In genomic region chr1:114530224-114530623, GRCh38 we compare ENCODE assay signal across 31 cellular contexts.
"Had no signal": no experiment of that assay in that cellular context is flagged by ENCODE, and none has a peak within 500 bp of the region (broad histone marks: within the 10 kb centered on the region; RNA-seq: fewer than 3 reads in every experiment).

No MANE protein-coding gene starts in this region.

- H3K36me3 Mint-ChIP-seq: activated naive CD8-positive, alpha-beta T cell treated with anti-CD3 and anti-CD28 coated beads for 36 hours had no signal

- H3K36me3 ChIP-seq: adrenal gland, esophagus squamous epithelium had no signal

- H3K4me1 ChIP-seq: adrenal gland, body of pancreas, esophagus squamous epithelium had no signal

- H3K4me3 Mint-ChIP-seq: activated CD4-positive, alpha-beta memory T cell treated with anti-CD3 and anti-CD28 coated beads, Interleukin-2, amount 10 ng/mL, durations not matched to agents 7 days and 5 days; activated CD4-positive, alpha-beta T cell treated with anti-CD3 and anti-CD28 coated beads for 36 hours; activated CD4-positive, alpha-beta T cell treated with anti-CD3 and anti-CD28 coated beads, Interleukin-2, amount 10 ng/mL, durations not matched to agents 24 days and 14 days; activated naive CD8-positive, alpha-beta T cell treated with anti-CD3 and anti-CD28 coated beads for 36 hours; activated naive CD8-positive, alpha-beta T cell treated with anti-CD3 and anti-CD28 coated beads, Interleukin-2, amount 50 U/mL, for 24 hours; activated T-cell treated with anti-CD3 and anti-CD28 coated beads, Interleukin-2, amount 50 U/mL, for 24 hours; activated T-cell treated with anti-CD3 and anti-CD28 coated beads, Interleukin-2, amount 50 U/mL, for 72 hours; effector memory CD8-positive, alpha-beta T cell had no signal

- H3K9me3 Mint-ChIP-seq: activated CD4-positive, alpha-beta memory T cell treated with anti-CD3 and anti-CD28 coated beads, Interleukin-2, amount 10 ng/mL, durations not matched to agents 7 days and 5 days; activated CD4-positive, alpha-beta T cell treated with anti-CD3 and anti-CD28 coated beads, Interleukin-2, amount 10 ng/mL, durations not matched to agents 24 days and 14 days; activated naive CD8-positive, alpha-beta T cell treated with anti-CD3 and anti-CD28 coated beads for 36 hours; activated naive CD8-positive, alpha-beta T cell treated with anti-CD3 and anti-CD28 coated beads, Interleukin-2, amount 50 U/mL, for 24 hours; activated T-cell treated with anti-CD3 and anti-CD28 coated beads, Interleukin-2, amount 50 U/mL, for 24 hours; activated T-cell treated with anti-CD3 and anti-CD28 coated beads, Interleukin-2, amount 50 U/mL, for 72 hours; effector memory CD8-positive, alpha-beta T cell had no signal

- H3K9me3 ChIP-seq: adrenal gland, body of pancreas, esophagus squamous epithelium had no signal

- H3K4me1 Mint-ChIP-seq: activated CD4-positive, alpha-beta memory T cell treated with anti-CD3 and anti-CD28 coated beads, Interleukin-2, amount 10 ng/mL, durations not matched to agents 7 days and 5 days; activated CD4-positive, alpha-beta T cell treated with anti-CD3 and anti-CD28 coated beads for 36 hours; activated CD4-positive, alpha-beta T cell treated with anti-CD3 and anti-CD28 coated beads, Interleukin-2, amount 10 ng/mL, durations not matched to agents 24 days and 14 days had no signal

- H3K4me3 ChIP-seq: adrenal gland, body of pancreas, esophagus squamous epithelium had no signal

- ATAC-seq: activated CD4-positive, alpha-beta T cell treated with anti-CD3 and anti-CD28 coated beads for 36 hours; activated naive CD8-positive, alpha-beta T cell treated with anti-CD3 and anti-CD28 coated beads, Interleukin-2, amount 50 U/mL, for 24 hours; activated T-cell treated with anti-CD3 and anti-CD28 coated beads, Interleukin-2, amount 50 U/mL, for 72 hours; body of pancreas; effector memory CD8-positive, alpha-beta T cell had no signal

- H3K27ac ChIP-seq: adrenal gland, body of pancreas, epithelial cell of prostate, esophagus squamous epithelium had no signal

- FAIRE-seq: colon, endometrium, endothelial cell of umbilical vein, frontal cortex had no signal

- H3K27ac Mint-ChIP-seq: activated CD4-positive, alpha-beta memory T cell treated with anti-CD3 and anti-CD28 coated beads, Interleukin-2, amount 10 ng/mL, durations not matched to agents 7 days and 5 days; activated CD4-positive, alpha-beta T cell treated with anti-CD3 and anti-CD28 coated beads for 36 hours; activated CD4-positive, alpha-beta T cell treated with anti-CD3 and anti-CD28 coated beads, Interleukin-2, amount 10 ng/mL, durations not matched to agents 24 days and 14 days; activated naive CD8-positive, alpha-beta T cell treated with anti-CD3 and anti-CD28 coated beads for 36 hours; activated naive CD8-positive, alpha-beta T cell treated with anti-CD3 and anti-CD28 coated beads, Interleukin-2, amount 50 U/mL, for 24 hours; activated T-cell treated with anti-CD3 and anti-CD28 coated beads, Interleukin-2, amount 50 U/mL, for 24 hours; effector memory CD8-positive, alpha-beta T cell had no signal

- DNase-seq: activated CD4-positive, alpha-beta memory T cell treated with anti-CD3 and anti-CD28 coated beads, Interleukin-2, amount 10 ng/mL, durations not matched to agents 7 days and 5 days; activated CD4-positive, alpha-beta T cell treated with anti-CD3 and anti-CD28 coated beads for 36 hours; activated CD4-positive, alpha-beta T cell treated with anti-CD3 and anti-CD28 coated beads, Interleukin-2, amount 10 ng/mL, durations not matched to agents 24 days and 14 days; activated CD4-positive, alpha-beta T cell treated with anti-CD3 and anti-CD28 coated beads, Interleukin-2, amount 50 U/mL, for 4 hours; activated CD4-positive, CD25-positive, alpha-beta regulatory T cell; activated CD4-positive, CD25-positive, alpha-beta regulatory T cell treated with anti-CD3 and anti-CD28 coated beads, Interleukin-2, amount 50 U/mL, for 72 hours; activated CD8-positive, alpha-beta memory T cell treated with anti-CD3 and anti-CD28 coated beads, Interleukin-2, amount 50 U/mL, for 48 hours; activated gamma-delta T cell; activated naive CD4-positive, alpha-beta T cell; activated naive CD4-positive, alpha-beta T cell treated with anti-CD3 and anti-CD28 coated beads, Interleukin-2, amount 50 U/mL, for 16 hours; activated naive CD8-positive, alpha-beta T cell treated with anti-CD3 and anti-CD28 coated beads for 36 hours; activated naive CD8-positive, alpha-beta T cell treated with anti-CD3 and anti-CD28 coated beads, Interleukin-2, amount 50 U/mL, for 24 hours; activated T-cell treated with anti-CD3 and anti-CD28 coated beads for 4 hours; activated T-cell treated with anti-CD3 and anti-CD28 coated beads, Interleukin-2, amount 50 U/mL, for 24 hours; activated T-cell treated with anti-CD3 and anti-CD28 coated beads, Interleukin-2, amount 50 U/mL, for 72 hours; adrenal gland; amygdala; aorta; body of pancreas; caudate nucleus; cortex of kidney; dermis blood vessel endothelial cell; effector CD4-positive, alpha-beta T cell; effector memory CD8-positive, alpha-beta T cell; esophagus squamous epithelium; T-helper 2 cell had no signal

- H3K27me3 Mint-ChIP-seq: activated CD4-positive, alpha-beta memory T cell treated with anti-CD3 and anti-CD28 coated beads, Interleukin-2, amount 10 ng/mL, durations not matched to agents 7 days and 5 days; activated CD4-positive, alpha-beta T cell treated with anti-CD3 and anti-CD28 coated beads for 36 hours; activated CD4-positive, alpha-beta T cell treated with anti-CD3 and anti-CD28 coated beads, Interleukin-2, amount 10 ng/mL, durations not matched to agents 24 days and 14 days; activated naive CD8-positive, alpha-beta T cell treated with anti-CD3 and anti-CD28 coated beads for 36 hours; activated T-cell treated with anti-CD3 and anti-CD28 coated beads, Interleukin-2, amount 50 U/mL, for 24 hours; effector memory CD8-positive, alpha-beta T cell had no signal

- H3K27me3 ChIP-seq: adrenal gland, body of pancreas, esophagus squamous epithelium had no signal
